16 cellular contexts compared by ENCODE assay signal in the genomic region with DNA sequence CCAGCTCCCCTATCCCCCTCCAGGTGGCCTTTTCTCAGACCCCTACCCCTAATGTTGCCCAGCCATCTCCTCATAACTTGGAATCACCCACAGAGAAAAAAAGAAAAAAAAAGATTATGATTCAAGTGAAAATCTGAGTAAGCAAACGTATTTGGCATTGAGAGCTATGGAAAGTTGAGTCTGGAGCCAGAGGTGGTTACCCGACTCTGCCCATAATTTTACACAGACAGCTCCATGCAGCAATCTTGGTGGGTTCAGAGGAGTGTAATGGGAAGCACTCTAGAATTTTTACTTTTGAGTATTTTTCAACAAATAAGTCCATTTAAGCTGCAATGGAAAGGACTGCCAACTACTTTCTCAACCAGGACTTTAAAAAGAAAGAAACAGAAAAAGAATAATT.
DNase-seq lines count a peak whose midpoint lies in the region; ATAC-seq and TF ChIP-seq lines count a peak whose summit lies in the region.
"Had no signal": no experiment of that assay in that cellular context is flagged by ENCODE, and none has a peak within 500 bp of the region (broad histone marks: within the 10 kb centered on the region; RNA-seq: fewer than 3 reads in every experiment).

No MANE protein-coding gene starts in this region.

- intact Hi-C loops in sciatic nerve (cut with DNase I) (no loop called here), aorta (cut with DNase I) (no loop called here)

- peaks cover 0 to 3% of the 10 kb centered on the region in 2 donors for H3K4me1 ChIP-seq in aorta (ENCODE audit: control insufficient read depth in 1 of 2, insufficient read depth in 2 of 2, low read length in 2 of 2)
- H3K4me1 ChIP-seq: Caco-2 had no signal

- H3K4me3 ChIP-seq in MG63 (no peak overlapping the region), fibroblast of the aortic adventitia (ENCODE audit: low read depth, low read length) (no peak overlapping the region), aorta (ENCODE audit: low read length in 2 of 2) (no peak overlapping the region)
- H3K4me3 ChIP-seq: GM23248 had no signal

- WGBS in aorta, 2 donors: 8 to 13% methylated on average over 2 of the region's 2 CpGs

- H3K27me3 ChIP-seq in MG63 (no peaks in the 10 kb centered on the region), aorta (ENCODE audit: control insufficient read depth in 1 of 2, insufficient read depth in 2 of 2, low read length in 1 of 2) (no peaks in the 10 kb centered on the region)

- no peak overlapping the region for H3K27ac ChIP-seq in aorta (ENCODE audit: low read depth in 1 of 2, low read length in 2 of 2)
- H3K27ac ChIP-seq: C4-2B, GM23248 had no signal

- TF ChIP-seq CTCF in fibroblast of the aortic adventitia (IDR thresholded peaks at IDR 0.05; ENCODE audit: insufficient read depth, low read length): no peak

- peak; percentile 74 for ATAC-seq in sciatic nerve
- peak; percentile 46 for ATAC-seq in aorta (ENCODE audit: low FRiP score)

- DNase-seq in MG63 (peak; percentile 53), fibroblast of the aortic adventitia (ENCODE audit: low read depth) (peak; percentile 77), sciatic nerve (ENCODE audit: low spot score) (no peak), aorta (no peak), GOT3 (lab: John Stamatoyannopoulos, UW) (no peak), D341Med (ENCODE audit: low spot score) (no peak)
- no peak for DNase-seq in stimulated activated naive CD4-positive, alpha-beta T cell (lab: John Stamatoyannopoulos, UW)
- DNase-seq: Caco-2; CD4-positive, alpha-beta T cell; DMS153; DMS79; GDM1; GM23248; HCEC 1CT; IMR-90 had no signal

- no peaks in the 10 kb centered on the region for H3K9me3 ChIP-seq in MG63
- H3K9me3 ChIP-seq in aorta (ENCODE audit: control insufficient read depth, low read length): no peaks in the 10 kb centered on the region
- H3K9me3 ChIP-seq: Caco-2 had no signal

- H3K36me3 ChIP-seq in MG63 (no peaks in the 10 kb centered on the region), aorta (ENCODE audit: control insufficient read depth in 1 of 2, insufficient read depth in 2 of 2, low read length in 1 of 2) (no peaks in the 10 kb centered on the region)

Comparison
In these comparisons a context has a peak if more than half of its experiments do, and no peak if none do; other contexts are left out.
1. DNase-seq: peak in MG63 (single experiment) and fibroblast of the aortic adventitia (single experiment); none in sciatic nerve (single experiment), aorta (0 of 2), stimulated activated naive CD4-positive, alpha-beta T cell (0 of 6), GOT3 (single experiment) and D341Med (single experiment).